8 cellular contexts compared by ENCODE assay signal in the genomic region with DNA sequence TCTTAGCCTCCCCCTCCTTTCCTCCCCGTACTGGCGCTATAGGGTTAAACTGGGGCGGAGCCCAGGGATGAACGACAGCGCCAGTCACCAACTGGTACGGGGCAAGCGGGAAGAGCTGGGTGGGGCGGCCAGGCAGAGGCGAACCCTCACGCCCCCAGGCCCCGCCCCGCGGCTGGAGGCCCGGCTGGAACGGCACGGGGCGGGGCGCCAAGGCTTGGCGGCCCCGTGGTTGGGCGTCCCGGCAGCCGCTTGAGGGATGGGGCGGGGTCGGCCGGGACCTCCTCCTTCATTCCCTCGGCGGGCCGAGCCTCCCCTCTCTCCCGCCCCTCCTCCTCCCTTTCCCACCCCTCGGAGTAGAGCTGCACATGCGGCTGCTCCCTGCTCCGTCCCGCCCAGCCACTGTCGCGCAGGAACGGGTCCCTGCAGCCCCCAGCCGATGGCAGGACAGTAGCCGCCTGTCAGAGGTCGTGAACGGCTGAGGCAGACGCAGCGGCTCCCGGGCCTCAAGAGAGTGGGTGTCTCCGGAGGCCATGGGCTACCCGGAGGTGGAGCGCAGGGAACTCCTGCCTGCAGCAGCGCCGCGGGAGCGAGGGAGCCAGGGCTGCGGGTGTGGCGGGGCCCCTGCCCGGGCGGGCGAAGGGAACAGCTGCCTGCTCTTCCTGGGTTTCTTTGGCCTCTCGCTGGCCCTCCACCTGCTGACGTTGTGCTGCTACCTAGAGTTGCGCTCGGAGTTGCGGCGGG.
DNase-seq lines count a peak whose midpoint lies in the region; ATAC-seq and TF ChIP-seq lines count a peak whose summit lies in the region.

EDA (plus strand) TSS at position 335 of the 741 bp plus-strand sequence.

- no peak for TF ChIP-seq POLR2A in erythroblast (IDR thresholded peaks at IDR 0.05; ENCODE audit: low read length)

- no peaks in the 10 kb centered on the region for H3K36me3 Mint-ChIP-seq in activated T-cell treated with anti-CD3 and anti-CD28 coated beads, Interleukin-2, amount 50 U/mL, for 24 hours (ENCODE audit: low read depth)

- H3K4me1 Mint-ChIP-seq in activated T-cell treated with anti-CD3 and anti-CD28 coated beads, Interleukin-2, amount 50 U/mL, for 24 hours (ENCODE audit: low read depth), result peaks cover 8% of the 10 kb centered on the region

- H3K4me3 Mint-ChIP-seq in activated T-cell treated with anti-CD3 and anti-CD28 coated beads, Interleukin-2, amount 50 U/mL, for 24 hours, result peak within 1 kb of the TSS; percentile 78

- no peak within 1 kb of the TSS for H3K27ac Mint-ChIP-seq in activated T-cell treated with anti-CD3 and anti-CD28 coated beads, Interleukin-2, amount 50 U/mL, for 24 hours

- H3K27me3 Mint-ChIP-seq in activated T-cell treated with anti-CD3 and anti-CD28 coated beads, Interleukin-2, amount 50 U/mL, for 24 hours, result peaks cover 60% of the 10 kb centered on the region

- ATAC-seq in HG02885 (IDR thresholded peaks at IDR 0.05; ENCODE audit: poor library complexity, unreplicated experiment) (peak; percentile 87), GM18873 (IDR thresholded peaks at IDR 0.05; ENCODE audit: low FRiP score, unreplicated experiment) (no peak)

- DNase-seq in GM03348 (ENCODE audit: low spot score) (peak; percentile 88), NCI-H82 treated with DMSO at 0.1 percent for 48 hours (lab: John Stamatoyannopoulos, UW; ENCODE audit: unreplicated experiment) (peak; percentile 86), erythroblast (lab: John Stamatoyannopoulos, UW) (peak; percentile 32 to 46), midbrain (lab: John Stamatoyannopoulos, UW) (peak; percentile 87)
- peak; percentile 73 for DNase-seq in activated T-cell treated with anti-CD3 and anti-CD28 coated beads, Interleukin-2, amount 50 U/mL, for 24 hours
- DNase-seq in stimulated activated CD8-positive, alpha-beta memory T cell treated with anti-CD3 and anti-CD28 coated beads, Interleukin-12 subunit alpha, Interleukin-12 subunit beta, amount 100 ng/mL, for 24 hours (ENCODE audit: extremely low read depth), result peak; percentile 35

- H3K9me3 Mint-ChIP-seq in activated T-cell treated with anti-CD3 and anti-CD28 coated beads, Interleukin-2, amount 50 U/mL, for 24 hours, result no peaks in the 10 kb centered on the region

Comparison
In these comparisons a context has a peak if more than half of its experiments do, and no peak if none do; other contexts are left out.
1. DNase-seq: peak in every context shown above with its lines; median percentile 88 in GM03348; 87 in midbrain; 86 in NCI-H82 treated with DMSO at 0.1 percent for 48 hours; 73 in activated T-cell treated with anti-CD3 and anti-CD28 coated beads, Interleukin-2, amount 50 U/mL, for 24 hours; 39 in erythroblast; 35 in stimulated activated CD8-positive, alpha-beta memory T cell treated with anti-CD3 and anti-CD28 coated beads, Interleukin-12 subunit alpha, Interleukin-12 subunit beta, amount 100 ng/mL, for 24 hours.